Comparison of ENCODE assay signal across 24 cellular contexts in the genomic region with DNA sequence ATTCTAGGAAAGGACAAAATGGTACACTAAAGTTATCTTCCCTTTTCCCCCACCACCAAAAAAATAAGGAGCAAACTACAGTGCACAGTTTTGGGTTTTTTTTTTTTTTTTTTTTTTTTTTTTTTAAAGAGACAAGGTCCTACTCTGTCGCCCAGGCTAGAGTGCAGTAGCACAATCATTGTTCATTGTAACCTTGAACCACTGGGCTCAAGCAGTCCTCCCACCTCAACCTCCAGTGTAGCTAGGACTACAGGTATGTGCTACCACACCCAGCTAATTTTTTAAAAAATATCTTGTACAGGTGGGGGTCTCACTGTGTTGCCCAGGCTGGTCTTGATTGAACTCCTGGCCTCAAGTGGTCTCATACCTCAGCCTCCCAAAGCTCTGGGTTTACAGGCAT. TPM values are rescaled to one million over a fixed set of nuclear protein-coding genes. Genes with fewer than 3 reads are reported as not detected.
DNase-seq lines count a peak whose midpoint lies in the region; ATAC-seq, FAIRE-seq and TF ChIP-seq lines count a peak whose summit lies in the region.
"Had no signal": no experiment of that assay in that cellular context is flagged by ENCODE, and none has a peak within 500 bp of the region (broad histone marks: within the 10 kb centered on the region; RNA-seq: fewer than 3 reads in every experiment).

No MANE protein-coding gene starts in this region.

- BruUV-seq in HepG2 (replicated peaks; lab: Mats Ljungman, UMichigan): no TSS peak

- peak overlapping the region; percentile 28; the same call in 1 of the 2 replicates for H3K4me2 ChIP-seq in HepG2 (ENCODE audit: low read depth, low read length)
- H3K4me2 ChIP-seq: BLaER1 had no signal

- DNase-seq in HepG2 (ENCODE audit: low spot score) (no peak), right lobe of liver (no peak), WTC11 (ENCODE audit: low spot score) (no peak), naive B cell (no peak), NCI-H82 treated with DMSO at 0.1 percent for 48 hours (lab: John Stamatoyannopoulos, UW; ENCODE audit: unreplicated experiment) (no peak), NCI-H2171 (lab: John Stamatoyannopoulos, UW) (no peak)
- DNase-seq in stimulated activated naive CD4-positive, alpha-beta T cell treated with Interleukin-2 at 50 U/mL for 16 hours (lab: John Stamatoyannopoulos, UW): no peak
- DNase-seq: activated CD4-positive, alpha-beta T cell treated with anti-CD3 and anti-CD28 coated beads for 1 hour; activated gamma-delta T cell treated with Interleukin-2 at 50 U/mL for 16 hours; activated T-cell treated with anti-CD3 and anti-CD28 coated beads for 4 hours; colonic mucosa; effector memory CD4-positive, alpha-beta T cell; foreskin fibroblast; heart left ventricle; HFFc6; NCI-H510A treated with DMSO at 0.1 percent for 48 hours; psoas muscle; stimulated activated naive CD8-positive, alpha-beta T cell treated with anti-CD3 and anti-CD28 coated beads, Interleukin-15, amount 100 ng/mL, for 72 hours had no signal

- H3K9me3 Mint-ChIP-seq in WTC11: peaks cover 4% of the 10 kb centered on the region; the same call in 1 of the 2 replicates
- H3K9me3 Mint-ChIP-seq in naive B cell: peaks cover 0 to 5% (median 0%) of the 10 kb centered on the region in 7 donors
- H3K9me3 Mint-ChIP-seq: HFFc6; stimulated activated naive CD8-positive, alpha-beta T cell treated with anti-CD3 and anti-CD28 coated beads, Interleukin-15, amount 100 ng/mL, for 72 hours; T-helper 1 cell treated with Interleukin-12 subunit alpha and Interleukin-12 subunit beta and Interleukin-4 antibody, amounts not matched to agents 30 μg/mL and 1 μg/mL, for 36 hours had no signal

- CTCF ChIA-PET in HepG2 (lab: Yijun Ruan, JAX; ENCODE audit: low intra/inter-chr PET ratio, low total read pairs): no interaction called here
- CTCF ChIA-PET in WTC11 (lab: Charles Lee): no interaction called here

- peaks cover 49% of the 10 kb centered on the region for H3K4me1 Mint-ChIP-seq in WTC11
- peaks cover 45 to 66% (median 45%) of the 10 kb centered on the region in 3 donors for H3K4me1 Mint-ChIP-seq in naive B cell

- H3K9ac ChIP-seq in HepG2 (ENCODE audit: insufficient read depth, low read depth, low read length): no peak overlapping the region
- H3K9ac ChIP-seq: BLaER1 had no signal

- H3K36me3 Mint-ChIP-seq in WTC11: peaks cover 14% of the 10 kb centered on the region
- H3K36me3 Mint-ChIP-seq in naive B cell: peaks cover 0 to 11% of the 10 kb centered on the region in 2 donors

- peaks cover 100% of the 10 kb centered on the region for H3K79me2 ChIP-seq in HepG2 (ENCODE audit: insufficient read depth, low read length)

- H3K9me3 ChIP-seq in HepG2 (ENCODE audit: low read length): no peaks in the 10 kb centered on the region
- no peaks in the 10 kb centered on the region for H3K9me3 ChIP-seq in right lobe of liver
- H3K9me3 ChIP-seq: BLaER1, colonic mucosa, psoas muscle had no signal

- POLR2A ChIA-PET in HepG2 (lab: Yijun Ruan, JAX) (interaction anchor here (1.1 to 3.5 kb wide), 3 partner anchors 10 to 16 kb away, joined by 4 to 25 read pairs (median 4); partner anchors contain the start of gene SETD5), WTC11 (lab: Charles Lee) (no interaction called here)

- H3K27ac Mint-ChIP-seq in WTC11 (no peak overlapping the region), naive B cell (peak overlapping the region in 4 of 6 donors; percentile 23 to 88 (median 57))
- H3K27ac Mint-ChIP-seq: HFFc6; T-helper 1 cell treated with Interleukin-12 subunit alpha and Interleukin-12 subunit beta and Interleukin-4 antibody, amounts not matched to agents 30 μg/mL and 1 μg/mL, for 36 hours had no signal

- in situ Hi-C loops in HepG2 (cut with HindIII; ENCODE audit: extremely low pct_ligation_motif_present, low pct_unique_long_range_greater_than_20kb): no loop called here

- FAIRE-seq in HepG2 (lab: Jason Lieb, UNC): no peak
- FAIRE-seq: GM12891 had no signal

- peaks cover 99% of the 10 kb centered on the region for H3K4me1 ChIP-seq in HepG2 (ENCODE audit: insufficient read depth, low read length)
- peaks cover 0 to 79% (median 19%) of the 10 kb centered on the region in 4 donors for H3K4me1 ChIP-seq in right lobe of liver

- TF ChIP-seq EP300 in HepG2 (IDR thresholded peaks at IDR 0.05; ENCODE audit: low read depth in 2 of 2, low read length in 2 of 2): no peak
- no peak for TF ChIP-seq EP300 in HepG2 (CRISPR knock-in tag; IDR thresholded peaks at IDR 0.05; ENCODE audit: borderline replicate concordance)

- no peak for TF ChIP-seq CTCF in HepG2 (CRISPR knock-in tag; IDR thresholded peaks at IDR 0.05)
- TF ChIP-seq CTCF in right lobe of liver (IDR thresholded peaks at IDR 0.05): no peak
- TF ChIP-seq CTCF in WTC11 (IDR thresholded peaks at IDR 0.05): no peak

- no peak overlapping the region for H3K4me3 ChIP-seq in HepG2 (replicated peaks in 1 of 3; ENCODE audit: insufficient read depth in 1 of 3, low read depth in 2 of 3, low read length in 3 of 3)
- H3K4me3 ChIP-seq in right lobe of liver: no peak overlapping the region
- H3K4me3 ChIP-seq: BLaER1, colonic mucosa, heart left ventricle, psoas muscle, SK-N-MC had no signal

- H3K4me3 Mint-ChIP-seq in WTC11: no peak overlapping the region
- H3K4me3 Mint-ChIP-seq in naive B cell: peak overlapping the region in 1 of 8 donors; percentile 35
- H3K4me3 Mint-ChIP-seq: HFFc6; stimulated activated naive CD8-positive, alpha-beta T cell treated with anti-CD3 and anti-CD28 coated beads, Interleukin-15, amount 100 ng/mL, for 72 hours; T-helper 1 cell treated with Interleukin-12 subunit alpha and Interleukin-12 subunit beta and Interleukin-4 antibody, amounts not matched to agents 30 μg/mL and 1 μg/mL, for 36 hours had no signal

- H4K20me1 ChIP-seq in HepG2 (ENCODE audit: insufficient read depth, low read length): peaks cover 90% of the 10 kb centered on the region

- WGBS in HepG2 (ENCODE audit: low lambda C conversion rate): 43% methylated on average over 1 of the region's 1 CpG
- WGBS in right lobe of liver (ENCODE audit: insufficient coverage, low coverage, low lambda C conversion rate, missing lambda C conversion rate): 30% methylated on average over 1 of the region's 1 CpG

- H3K27ac ChIP-seq in HepG2 (ENCODE audit: extremely low read length, insufficient read depth, low read length): peak overlapping the region; percentile 24
- peak overlapping the region in 1 of 3 donors; percentile 20 for H3K27ac ChIP-seq in right lobe of liver
- H3K27ac ChIP-seq: BLaER1, colonic mucosa, SK-N-MC had no signal

- intact Hi-C loops in HepG2 (cut with micrococcal nuclease; ENCODE audit: unreplicated experiment): no loop called here
- intact Hi-C loops in right lobe of liver (cut with DNase I): no loop called here

- no peak overlapping the region for H2AFZ ChIP-seq in HepG2 (ENCODE audit: low read length)

- no peaks in the 10 kb centered on the region for H3K27me3 Mint-ChIP-seq in WTC11 (ENCODE audit: low read depth)
- H3K27me3 Mint-ChIP-seq in naive B cell: no peaks in the 10 kb centered on the region
- H3K27me3 Mint-ChIP-seq: stimulated activated naive CD8-positive, alpha-beta T cell treated with anti-CD3 and anti-CD28 coated beads, Interleukin-15, amount 100 ng/mL, for 72 hours had no signal

- TF ChIP-seq RAD21 in HepG2 (CRISPR knock-in tag; IDR thresholded peaks at IDR 0.05): no peak

- peaks cover 0 to 18% of the 10 kb centered on the region in 2 experiments; a peak in 3 of 5 replicates for H3K36me3 ChIP-seq in HepG2 (replicated peaks in 1 of 2; ENCODE audit: control insufficient read depth in 1 of 2, insufficient read depth in 2 of 2, low read length in 2 of 2)
- no peaks in the 10 kb centered on the region for H3K36me3 ChIP-seq in right lobe of liver
- H3K36me3 ChIP-seq: colonic mucosa had no signal

- ATAC-seq in HepG2 (peak; percentile 76), right lobe of liver (no peak), WTC11 (no peak), naive B cell (ENCODE audit: low read depth in 2 of 2) (no peak), GM18511 (IDR thresholded peaks at IDR 0.05; ENCODE audit: unreplicated experiment) (no peak)
- ATAC-seq: esophagus mucosa; heart left ventricle; stimulated activated naive CD8-positive, alpha-beta T cell treated with anti-CD3 and anti-CD28 coated beads, Interleukin-15, amount 100 ng/mL, for 72 hours had no signal

- TF ChIP-seq POLR2A in HepG2 (IDR thresholded peaks at IDR 0.05; ENCODE audit: insufficient read depth in 1 of 2, low read depth in 2 of 2, low read length in 2 of 2) (no peak), right lobe of liver (IDR thresholded peaks at IDR 0.05) (no peak)

- H3K27me3 ChIP-seq in HepG2 (ENCODE audit: control insufficient read depth in 1 of 2, insufficient read depth in 2 of 2, low read length in 2 of 2) (no peaks in the 10 kb centered on the region), right lobe of liver (no peaks in the 10 kb centered on the region)
- H3K27me3 ChIP-seq: BLaER1, colonic mucosa, heart left ventricle had no signal

RNA-seq across cellular contexts. Expression of gene SETD5, which starts 14.9 kb away (rescaled TPM):
- total RNA-seq in HepG2 (2016; rRNA removed; fragmentation: Illumina TruSeq; extraction: Trizol): 40.6 and 46.8 TPM in 2 replicates
- total RNA-seq in HepG2 (2016; cell fraction: cytosol; rRNA removed; fragmentation: Illumina TruSeq; extraction: Trizol; ENCODE audit: low read depth): 26.3 and 27.9 TPM in 2 replicates
- total RNA-seq in HepG2 (2016; cell fraction: insoluble cytoplasmic fraction; rRNA removed; fragmentation: Illumina TruSeq; extraction: Trizol): 35.8 and 43.9 TPM in 2 replicates
- total RNA-seq in HepG2 (2016; cell fraction: membrane; rRNA removed; fragmentation: Illumina TruSeq; extraction: Trizol): 26.2 and 27.3 TPM in 2 replicates
- total RNA-seq in HepG2 (2016; cell fraction: nucleus; rRNA removed; fragmentation: Illumina TruSeq; extraction: Trizol): 98.3 and 114 TPM in 2 replicates
- polyA plus RNA-seq in HepG2 (2011; rRNA removed): 79.8 and 95.8 TPM in 2 replicates
- 26.9 and 32.4 TPM in 2 replicates for polyA plus RNA-seq in HepG2 (2011; cell fraction: cytosol; rRNA removed)
- 146 and 182 TPM in 2 replicates for polyA plus RNA-seq in HepG2 (2011; cell fraction: nucleus; rRNA removed)
- polyA plus RNA-seq in HepG2 (2012): 71.2 and 71.4 TPM in 2 replicates
- 1.9 and 2.5 TPM in 2 replicates for polyA plus RNA-seq in HepG2 (2016; cell fraction: cytosol; fragmentation: Illumina TruSeq; extraction: Trizol; ENCODE audit: low read depth)
- 30.4 and 34.5 TPM in 2 replicates for polyA plus RNA-seq in HepG2 (2016; cell fraction: insoluble cytoplasmic fraction; fragmentation: Illumina TruSeq; extraction: Trizol; ENCODE audit: low read depth)
- polyA plus RNA-seq in HepG2 (2016; cell fraction: membrane; fragmentation: Illumina TruSeq; extraction: Trizol; ENCODE audit: low read depth): 7.4 and 7.5 TPM in 2 replicates
- 137 and 159 TPM in 2 replicates for polyA plus RNA-seq in HepG2 (2016; cell fraction: nucleus; fragmentation: Illumina TruSeq; extraction: Trizol; ENCODE audit: insufficient read depth, low read depth)
- polyA minus RNA-seq in HepG2 (2011; rRNA and poly(A)+ RNA removed; ENCODE audit: low replicate concordance): 83.8 and 106 TPM in 2 replicates
- 48.4 and 58.5 TPM in 2 replicates for polyA minus RNA-seq in HepG2 (2011; cell fraction: cytosol; rRNA and poly(A)+ RNA removed)
- polyA minus RNA-seq in HepG2 (2011; cell fraction: nucleus; rRNA and poly(A)+ RNA removed): 243 and 288 TPM in 2 replicates
- 10 to 100 TPM; 38.7 to 71.4 (median 52.3) TPM for total RNA-seq in right lobe of liver
- total RNA-seq in WTC11 (2021): 247 to 279 TPM (median 268 TPM) in 3 replicates
- polyA plus RNA-seq in naive B cell (ENCODE audit: low read depth in 6 of 6): 10 to 100 TPM; 26.9 to 80.7 (median 42.5) TPM

RNA-seq across cellular contexts. Expression of gene THUMPD3, which starts 49.4 kb away (rescaled TPM):
- total RNA-seq in HepG2 (2016; rRNA removed; fragmentation: Illumina TruSeq; extraction: Trizol) (44.1 and 62.4 TPM in 2 replicates), right lobe of liver (10 to 100 TPM; 19.0 to 23.4 (median 21.2) TPM), WTC11 (2021) (55.2 to 67.5 TPM (median 66.0 TPM) in 3 replicates)
- 10.2 and 11.1 TPM in 2 replicates for total RNA-seq in HepG2 (2016; cell fraction: cytosol; rRNA removed; fragmentation: Illumina TruSeq; extraction: Trizol; ENCODE audit: low read depth)
- total RNA-seq in HepG2 (2016; cell fraction: insoluble cytoplasmic fraction; rRNA removed; fragmentation: Illumina TruSeq; extraction: Trizol): 47.7 and 61.2 TPM in 2 replicates
- total RNA-seq in HepG2 (2016; cell fraction: membrane; rRNA removed; fragmentation: Illumina TruSeq; extraction: Trizol): 24.6 and 30.2 TPM in 2 replicates
- 22.3 and 26.8 TPM in 2 replicates for total RNA-seq in HepG2 (2016; cell fraction: nucleus; rRNA removed; fragmentation: Illumina TruSeq; extraction: Trizol)
- polyA plus RNA-seq in HepG2 (2011; rRNA removed) (27.5 and 31.2 TPM in 2 replicates), naive B cell (ENCODE audit: low read depth in 6 of 6) (10 to 100 TPM in 5 of 6 donors, 1 to 10 TPM in 1; 9.6 to 21.5 (median 17.5) TPM)
- polyA plus RNA-seq in HepG2 (2011; cell fraction: cytosol; rRNA removed): 18.8 and 24.9 TPM in 2 replicates
- polyA plus RNA-seq in HepG2 (2011; cell fraction: nucleus; rRNA removed): 16.7 and 17.6 TPM in 2 replicates
- 27.5 and 34.5 TPM in 2 replicates for polyA plus RNA-seq in HepG2 (2012)
- 4.9 and 5.9 TPM in 2 replicates for polyA plus RNA-seq in HepG2 (2016; cell fraction: cytosol; fragmentation: Illumina TruSeq; extraction: Trizol; ENCODE audit: low read depth)
- polyA plus RNA-seq in HepG2 (2016; cell fraction: insoluble cytoplasmic fraction; fragmentation: Illumina TruSeq; extraction: Trizol; ENCODE audit: low read depth): 49.5 and 53.5 TPM in 2 replicates
- polyA plus RNA-seq in HepG2 (2016; cell fraction: membrane; fragmentation: Illumina TruSeq; extraction: Trizol; ENCODE audit: low read depth): 11.9 and 13.1 TPM in 2 replicates
- 29.7 and 33.3 TPM in 2 replicates for polyA plus RNA-seq in HepG2 (2016; cell fraction: nucleus; fragmentation: Illumina TruSeq; extraction: Trizol; ENCODE audit: insufficient read depth, low read depth)
- polyA minus RNA-seq in HepG2 (2011; rRNA and poly(A)+ RNA removed; ENCODE audit: low replicate concordance): 39.3 and 55.9 TPM in 2 replicates
- 30.0 and 31.3 TPM in 2 replicates for polyA minus RNA-seq in HepG2 (2011; cell fraction: cytosol; rRNA and poly(A)+ RNA removed)
- 23.6 and 35.3 TPM in 2 replicates for polyA minus RNA-seq in HepG2 (2011; cell fraction: nucleus; rRNA and poly(A)+ RNA removed)

Comparison
In these comparisons a context has a peak if more than half of its experiments do, and no peak if none do; other contexts are left out.
1. Of the 50 proteins assayed by ChIP-seq in both HepG2 and WTC11: peak only in HepG2: ZNF263; only in WTC11: none; in both: ZNF121; in neither: 48.